ENCODE assay signal across 9 cellular contexts in the genomic region with DNA sequence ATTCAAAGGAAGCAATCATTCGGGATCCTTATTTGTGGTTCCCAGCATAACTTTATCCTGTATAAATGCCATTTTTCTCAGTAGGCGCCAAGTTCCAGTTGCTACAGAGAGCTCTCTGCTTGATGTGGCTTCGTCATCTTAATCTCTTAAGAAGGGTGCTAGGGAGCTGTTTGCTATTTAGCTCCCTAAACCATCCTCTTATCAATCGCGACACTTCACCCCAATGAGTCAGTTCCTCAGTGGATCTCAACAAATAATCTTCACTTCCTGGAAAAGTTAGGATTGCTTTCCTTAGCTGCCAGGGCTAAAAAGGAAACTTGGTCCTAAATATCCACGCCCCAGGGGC. TPM values are rescaled to one million over a fixed set of nuclear protein-coding genes. Genes with fewer than 3 reads are reported as not detected.
DNase-seq lines count a peak whose midpoint lies in the region; ATAC-seq and TF ChIP-seq lines count a peak whose summit lies in the region.
"Had no signal": no experiment of that assay in that cellular context is flagged by ENCODE, and none has a peak within 500 bp of the region (broad histone marks: within the 10 kb centered on the region; RNA-seq: fewer than 3 reads in every experiment).

No MANE protein-coding gene starts in this region.

- no peaks in the 10 kb centered on the region for H3K9me3 Mint-ChIP-seq in HFFc6
- no peaks in the 10 kb centered on the region for H3K9me3 Mint-ChIP-seq in neural progenitor cell
- H3K9me3 Mint-ChIP-seq: T-cell had no signal

- H3K36me3 Mint-ChIP-seq in HFFc6 (ENCODE audit: low read depth) (no peaks in the 10 kb centered on the region), neural progenitor cell (no peaks in the 10 kb centered on the region)
- H3K36me3 Mint-ChIP-seq: T-cell had no signal

- H3K27ac ChIP-seq in SK-N-MC = peak overlapping the region; percentile 86
- H3K27ac ChIP-seq in neural progenitor cell = no peak overlapping the region

- peaks cover 69% of the 10 kb centered on the region for H3K27me3 ChIP-seq in neural progenitor cell

- H2AFZ ChIP-seq in neural progenitor cell (replicated peaks) = no peak overlapping the region

- H3K9me3 ChIP-seq in SK-N-MC (ENCODE audit: low read depth, low read length) (no peaks in the 10 kb centered on the region), neural progenitor cell (ENCODE audit: low read depth) (no peaks in the 10 kb centered on the region)

- H3K27ac Mint-ChIP-seq in HFFc6 (no peak overlapping the region), neural progenitor cell (no peak overlapping the region)
- H3K27ac Mint-ChIP-seq: T-cell had no signal

- H3K79me2 ChIP-seq in neural progenitor cell (ENCODE audit: low read depth) = no peaks in the 10 kb centered on the region

- H3K4me3 ChIP-seq in SK-N-MC = peak overlapping the region; percentile 89
- peak overlapping the region; percentile 96 for H3K4me3 ChIP-seq in neural progenitor cell

- peaks cover 5% of the 10 kb centered on the region for H3K4me1 ChIP-seq in neural progenitor cell

- no peaks in the 10 kb centered on the region for H4K20me1 ChIP-seq in neural progenitor cell (ENCODE audit: low read depth)

- DNase-seq in HFFc6 = no peak
- DNase-seq in SK-N-MC (ENCODE audit: low read depth, low spot score) = peak; percentile 67
- no peak for DNase-seq in neural progenitor cell (ENCODE audit: low spot score)
- DNase-seq in GM03348 (ENCODE audit: low spot score) = no peak
- no peak for DNase-seq in DMS 273 (lab: John Stamatoyannopoulos, UW; ENCODE audit: unreplicated experiment)
- DNase-seq in activated T-cell treated with anti-CD3 and anti-CD28 coated beads, Interleukin-2, amount 50 U/mL, for 48 hours = no peak
- no peak for DNase-seq in activated naive CD4-positive, alpha-beta T cell treated with anti-CD3 and anti-CD28 coated beads, Interleukin-2, amount 50 U/mL, for 16 hours

- TF ChIP-seq CTCF in HFFc6 (IDR thresholded peaks at IDR 0.05) = no peak
- no peak for TF ChIP-seq CTCF in neural progenitor cell (IDR thresholded peaks at IDR 0.05)

- peaks cover 8% of the 10 kb centered on the region for H3F3A ChIP-seq in neural progenitor cell (ENCODE audit: low read depth)

- H3K4me3 Mint-ChIP-seq in HFFc6 (peak overlapping the region; percentile 44), neural progenitor cell (peak overlapping the region; percentile 93)

- H3K27me3 Mint-ChIP-seq in HFFc6 (ENCODE audit: insufficient read depth) = peaks cover 12% of the 10 kb centered on the region
- H3K27me3 Mint-ChIP-seq in neural progenitor cell (ENCODE audit: insufficient read depth, low read depth) = peaks cover 13% of the 10 kb centered on the region

- ATAC-seq in GM18520 (IDR thresholded peaks at IDR 0.05; ENCODE audit: unreplicated experiment) = peak; percentile 4

- H3K9ac ChIP-seq in SK-N-MC (ENCODE audit: insufficient read length) = peak overlapping the region; percentile 46
- no peak overlapping the region for H3K9ac ChIP-seq in neural progenitor cell

- H3K36me3 ChIP-seq in SK-N-MC (ENCODE audit: insufficient read depth, low read length) (no peaks in the 10 kb centered on the region), neural progenitor cell (no peaks in the 10 kb centered on the region)

- peaks cover 8% of the 10 kb centered on the region for H3K4me1 Mint-ChIP-seq in HFFc6 (ENCODE audit: low read depth)
- peaks cover 12% of the 10 kb centered on the region for H3K4me1 Mint-ChIP-seq in neural progenitor cell

- H3K4me2 ChIP-seq in neural progenitor cell = peak overlapping the region; percentile 100

RNA-seq across cellular contexts. Expression of a gene that starts 1.3 kb away (rescaled TPM):
- total RNA-seq in HFFc6 (2021; fragmentation: NEBNext Ultra II Directional; extraction: Animal tissue kit (Norgen Biotek cat#: 25700)) = not detected
- total RNA-seq in neural progenitor cell (ENCODE audit: low replicate concordance) = 0.37 and 0.45 TPM in 2 replicates
